Comparison of ENCODE assay signal across 2 cellular contexts in genomic region chr9:93082841-93083411, GRCh38.
TF ChIP-seq lines count a peak whose summit lies in the region.

No MANE protein-coding gene starts in this region.

TF ChIP-seq in SK-N-SH, 30 proteins besides CTCF, POLR2A, EP300 and RAD21 (continued from another document):
- TF ChIP-seq MAX (IDR thresholded peaks at IDR 0.05; ENCODE audit: low read depth) (no peak), CHD2 (IDR thresholded peaks at IDR 0.05; ENCODE audit: low read length, partially characterized antibody) (no peak), FOXJ3 (CRISPR knock-in tag; IDR thresholded peaks at IDR 0.05) (no peak), FOSL2 (IDR thresholded peaks at IDR 0.05; ENCODE audit: borderline replicate concordance, low read depth) (no peak), REST (IDR thresholded peaks at IDR 0.05; ENCODE audit: low read depth, low read length) (no peak), FOXM1 (IDR thresholded peaks at IDR 0.05; ENCODE audit: low read depth) (no peak), JUND (IDR thresholded peaks at IDR 0.05) (no peak), USF2 (IDR thresholded peaks at IDR 0.05; ENCODE audit: borderline replicate concordance, low read depth, low read length) (no peak), USF1 (IDR thresholded peaks at IDR 0.05; ENCODE audit: borderline replicate concordance, low read depth) (no peak), SMC3 (IDR thresholded peaks at IDR 0.05; ENCODE audit: low read depth, low read length) (no peak), ELF1 (IDR thresholded peaks at IDR 0.05) (no peak)
TF ChIP-seq in SK-N-SH: peak in this region for 0.

TF ChIP-seq in SK-N-SH treated with all-trans-retinoic acid at 6 μM for 48 hours, 23 proteins besides CTCF, POLR2A, EP300 and RAD21 (continued from another document):
- TF ChIP-seq POU6F1 (CRISPR knock-in tag; IDR thresholded peaks at IDR 0.05; ENCODE audit: borderline replicate concordance, low read depth): no peak
- no peak for TF ChIP-seq CSDC2 (CRISPR knock-in tag; IDR thresholded peaks at IDR 0.05)
- no peak for TF ChIP-seq PPARA (CRISPR knock-in tag; IDR thresholded peaks at IDR 0.05; ENCODE audit: borderline replicate concordance)
- TF ChIP-seq RARB (CRISPR knock-in tag; IDR thresholded peaks at IDR 0.05): no peak
- no peak for TF ChIP-seq CSRNP3 (CRISPR knock-in tag; IDR thresholded peaks at IDR 0.05)
- no peak for TF ChIP-seq ISL1 (CRISPR knock-in tag; IDR thresholded peaks at IDR 0.05)
- no peak for TF ChIP-seq CREB5 (CRISPR knock-in tag; IDR thresholded peaks at IDR 0.05; ENCODE audit: low read depth)
- no peak for TF ChIP-seq PATZ1 (CRISPR knock-in tag; IDR thresholded peaks at IDR 0.05; ENCODE audit: borderline replicate concordance)
- TF ChIP-seq TSHZ2 (CRISPR knock-in tag; IDR thresholded peaks at IDR 0.05): no peak
- no peak for TF ChIP-seq ZFP3 (CRISPR knock-in tag; IDR thresholded peaks at IDR 0.05)
- no peak for TF ChIP-seq OSR1 (CRISPR knock-in tag; IDR thresholded peaks at IDR 0.05)
- TF ChIP-seq ZFP30 (CRISPR knock-in tag; IDR thresholded peaks at IDR 0.05): no peak
- TF ChIP-seq ZC3H10 (CRISPR knock-in tag; IDR thresholded peaks at IDR 0.05): no peak
- no peak for TF ChIP-seq ZNF565 (CRISPR knock-in tag; conservative IDR thresholded peaks at IDR 0.05; ENCODE audit: low read depth)
